Comparison of ENCODE assay signal across 1 cellular context in the genomic region with DNA sequence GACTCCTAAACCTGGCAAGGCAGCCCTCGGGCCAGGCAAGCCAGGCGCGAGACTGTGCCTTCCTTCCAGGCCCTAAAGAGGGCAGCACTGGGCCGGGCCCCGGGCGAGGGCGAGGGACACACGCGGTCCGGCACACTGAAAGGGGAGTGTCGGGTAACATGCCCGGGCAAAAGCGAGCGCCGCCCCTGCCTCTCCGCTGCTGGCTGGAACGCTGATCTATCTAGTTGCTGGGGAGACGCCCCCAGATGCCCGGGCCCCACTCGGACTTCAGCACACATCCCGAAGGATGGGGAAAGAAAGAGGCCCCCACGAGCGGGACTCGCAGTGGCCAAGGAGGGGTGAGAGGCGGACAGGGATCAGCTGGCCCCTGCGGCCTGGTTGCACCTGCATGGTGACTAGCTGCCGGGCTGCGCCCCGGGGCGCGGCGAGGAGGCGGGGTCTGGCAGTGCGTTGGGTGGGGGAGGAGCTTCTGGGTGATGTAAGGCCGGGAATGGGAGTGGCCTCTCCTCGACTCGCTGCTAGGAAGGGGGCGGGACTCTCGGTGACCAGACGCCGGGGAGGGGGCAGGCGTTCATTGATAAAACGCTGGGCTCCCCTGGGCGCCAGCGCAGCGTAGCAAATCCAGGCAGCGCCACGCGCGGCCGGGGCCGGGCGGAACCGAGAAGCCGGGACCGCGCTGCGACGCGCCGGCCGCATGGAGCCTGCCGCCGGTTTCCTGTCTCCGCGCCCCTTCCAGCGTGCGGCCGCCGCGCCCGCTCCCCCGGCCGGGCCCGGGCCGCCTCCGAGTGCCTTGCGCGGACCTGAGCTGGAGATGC.
TF ChIP-seq lines count a peak whose summit lies in the region.

TSS of gene PLK3 (plus strand) at position 608 of the 815 bp plus-strand sequence. CDS start at position 695, 87 bp downstream.

TF ChIP-seq in K562, 482 proteins besides CTCF, POLR2A, EP300 and RAD21 (continued from another document and continues in another):
- TF ChIP-seq ZHX1 (conservative IDR thresholded peaks at IDR 0.05; ENCODE audit: low read length) (peak; percentile 69; the same call in 1 of the 2 replicates), KLF13 (tag; IDR thresholded peaks at IDR 0.05; ENCODE audit: borderline replicate concordance, low read depth) (peak; percentile 95), BMI1 (IDR thresholded peaks at IDR 0.05; ENCODE audit: low read length) (no peak; the same call in 1 of the 2 replicates), ESRRB (CRISPR knock-in tag; IDR thresholded peaks at IDR 0.05; ENCODE audit: borderline replicate concordance) (no peak), BRF2 (IDR thresholded peaks at IDR 0.05; ENCODE audit: borderline replicate concordance, insufficient read depth, insufficient read length) (no peak), ZNF512 (tag; IDR thresholded peaks at IDR 0.05) (no peak), PHF8 (IDR thresholded peaks at IDR 0.05; ENCODE audit: borderline replicate concordance, low read length) (peak; percentile 93; the same call in 1 of the 2 replicates), AFF4 (CRISPR knock-in tag; IDR thresholded peaks at IDR 0.05) (no peak), PRMT5 (CRISPR knock-in tag; IDR thresholded peaks at IDR 0.05) (no peak), CREB3L1 (IDR thresholded peaks at IDR 0.05; ENCODE audit: borderline replicate concordance, low read depth) (peak; percentile 43; the same call in 1 of the 2 replicates), ZNF217 (CRISPR knock-in tag; IDR thresholded peaks at IDR 0.05) (no peak), CSDE1 (IDR thresholded peaks at IDR 0.05) (no peak; a peak in 2 of 4 replicates), PBX2 (CRISPR knock-in tag; IDR thresholded peaks at IDR 0.05; ENCODE audit: low read depth) (no peak), PBX2 (tag; conservative IDR thresholded peaks at IDR 0.05; ENCODE audit: low read depth) (peak; percentile 65), RBM34 (IDR thresholded peaks at IDR 0.05; ENCODE audit: borderline replicate concordance, insufficient read depth, low read length) (no peak), ATF1 (CRISPR knock-in tag; IDR thresholded peaks at IDR 0.05) (no peak), ATF1 (tag; IDR thresholded peaks at IDR 0.05) (peak; percentile 90)
- TF ChIP-seq, protein P1, sequence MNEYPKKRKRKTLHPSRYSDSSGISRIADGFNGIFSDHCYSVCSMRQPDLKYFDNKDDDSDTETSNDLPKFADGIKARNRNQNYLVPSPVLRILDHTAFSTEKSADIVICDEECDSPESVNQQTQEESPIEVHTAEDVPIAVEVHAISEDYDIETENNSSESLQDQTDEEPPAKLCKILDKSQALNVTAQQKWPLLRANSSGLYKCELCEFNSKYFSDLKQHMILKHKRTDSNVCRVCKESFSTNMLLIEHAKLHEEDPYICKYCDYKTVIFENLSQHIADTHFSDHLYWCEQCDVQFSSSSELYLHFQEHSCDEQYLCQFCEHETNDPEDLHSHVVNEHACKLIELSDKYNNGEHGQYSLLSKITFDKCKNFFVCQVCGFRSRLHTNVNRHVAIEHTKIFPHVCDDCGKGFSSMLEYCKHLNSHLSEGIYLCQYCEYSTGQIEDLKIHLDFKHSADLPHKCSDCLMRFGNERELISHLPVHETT (CRISPR knock-in tag; conservative IDR thresholded peaks at IDR 0.05 in 1 of 2, IDR thresholded peaks at IDR 0.05 in 1 of 2), result 0 out of 4 replicates have a peak, but pooled peaks of 1 of the 2 experiments have one; percentile 37
- TF ChIP-seq, protein P2, sequence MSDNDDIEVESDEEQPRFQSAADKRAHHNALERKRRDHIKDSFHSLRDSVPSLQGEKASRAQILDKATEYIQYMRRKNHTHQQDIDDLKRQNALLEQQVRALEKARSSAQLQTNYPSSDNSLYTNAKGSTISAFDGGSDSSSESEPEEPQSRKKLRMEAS (CRISPR knock-in tag; IDR thresholded peaks at IDR 0.05), result peak; percentile 96
- TF ChIP-seq, protein P3, sequence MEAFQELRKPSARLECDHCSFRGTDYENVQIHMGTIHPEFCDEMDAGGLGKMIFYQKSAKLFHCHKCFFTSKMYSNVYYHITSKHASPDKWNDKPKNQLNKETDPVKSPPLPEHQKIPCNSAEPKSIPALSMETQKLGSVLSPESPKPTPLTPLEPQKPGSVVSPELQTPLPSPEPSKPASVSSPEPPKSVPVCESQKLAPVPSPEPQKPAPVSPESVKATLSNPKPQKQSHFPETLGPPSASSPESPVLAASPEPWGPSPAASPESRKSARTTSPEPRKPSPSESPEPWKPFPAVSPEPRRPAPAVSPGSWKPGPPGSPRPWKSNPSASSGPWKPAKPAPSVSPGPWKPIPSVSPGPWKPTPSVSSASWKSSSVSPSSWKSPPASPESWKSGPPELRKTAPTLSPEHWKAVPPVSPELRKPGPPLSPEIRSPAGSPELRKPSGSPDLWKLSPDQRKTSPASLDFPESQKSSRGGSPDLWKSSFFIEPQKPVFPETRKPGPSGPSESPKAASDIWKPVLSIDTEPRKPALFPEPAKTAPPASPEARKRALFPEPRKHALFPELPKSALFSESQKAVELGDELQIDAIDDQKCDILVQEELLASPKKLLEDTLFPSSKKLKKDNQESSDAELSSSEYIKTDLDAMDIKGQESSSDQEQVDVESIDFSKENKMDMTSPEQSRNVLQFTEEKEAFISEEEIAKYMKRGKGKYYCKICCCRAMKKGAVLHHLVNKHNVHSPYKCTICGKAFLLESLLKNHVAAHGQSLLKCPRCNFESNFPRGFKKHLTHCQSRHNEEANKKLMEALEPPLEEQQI (IDR thresholded peaks at IDR 0.05), result no peak
- TF ChIP-seq, protein P4, sequence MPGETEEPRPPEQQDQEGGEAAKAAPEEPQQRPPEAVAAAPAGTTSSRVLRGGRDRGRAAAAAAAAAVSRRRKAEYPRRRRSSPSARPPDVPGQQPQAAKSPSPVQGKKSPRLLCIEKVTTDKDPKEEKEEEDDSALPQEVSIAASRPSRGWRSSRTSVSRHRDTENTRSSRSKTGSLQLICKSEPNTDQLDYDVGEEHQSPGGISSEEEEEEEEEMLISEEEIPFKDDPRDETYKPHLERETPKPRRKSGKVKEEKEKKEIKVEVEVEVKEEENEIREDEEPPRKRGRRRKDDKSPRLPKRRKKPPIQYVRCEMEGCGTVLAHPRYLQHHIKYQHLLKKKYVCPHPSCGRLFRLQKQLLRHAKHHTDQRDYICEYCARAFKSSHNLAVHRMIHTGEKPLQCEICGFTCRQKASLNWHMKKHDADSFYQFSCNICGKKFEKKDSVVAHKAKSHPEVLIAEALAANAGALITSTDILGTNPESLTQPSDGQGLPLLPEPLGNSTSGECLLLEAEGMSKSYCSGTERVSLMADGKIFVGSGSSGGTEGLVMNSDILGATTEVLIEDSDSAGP (CRISPR knock-in tag; IDR thresholded peaks at IDR 0.05), result no peak
- TF ChIP-seq, protein P5, sequence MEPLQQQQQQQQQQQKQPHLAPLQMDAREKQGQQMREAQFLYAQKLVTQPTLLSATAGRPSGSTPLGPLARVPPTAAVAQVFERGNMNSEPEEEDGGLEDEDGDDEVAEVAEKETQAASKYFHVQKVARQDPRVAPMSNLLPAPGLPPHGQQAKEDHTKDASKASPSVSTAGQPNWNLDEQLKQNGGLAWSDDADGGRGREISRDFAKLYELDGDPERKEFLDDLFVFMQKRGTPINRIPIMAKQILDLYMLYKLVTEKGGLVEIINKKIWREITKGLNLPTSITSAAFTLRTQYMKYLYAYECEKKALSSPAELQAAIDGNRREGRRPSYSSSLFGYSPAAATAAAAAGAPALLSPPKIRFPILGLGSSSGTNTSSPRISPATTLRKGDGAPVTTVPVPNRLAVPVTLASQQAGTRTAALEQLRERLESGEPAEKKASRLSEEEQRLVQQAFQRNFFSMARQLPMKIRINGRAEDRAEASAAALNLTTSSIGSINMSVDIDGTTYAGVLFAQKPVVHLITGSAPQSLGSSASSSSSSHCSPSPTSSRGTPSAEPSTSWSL (CRISPR knock-in tag; IDR thresholded peaks at IDR 0.05; ENCODE audit: borderline replicate concordance), result no peak; the same call in 1 of the 2 replicates
